In the genomic region with DNA sequence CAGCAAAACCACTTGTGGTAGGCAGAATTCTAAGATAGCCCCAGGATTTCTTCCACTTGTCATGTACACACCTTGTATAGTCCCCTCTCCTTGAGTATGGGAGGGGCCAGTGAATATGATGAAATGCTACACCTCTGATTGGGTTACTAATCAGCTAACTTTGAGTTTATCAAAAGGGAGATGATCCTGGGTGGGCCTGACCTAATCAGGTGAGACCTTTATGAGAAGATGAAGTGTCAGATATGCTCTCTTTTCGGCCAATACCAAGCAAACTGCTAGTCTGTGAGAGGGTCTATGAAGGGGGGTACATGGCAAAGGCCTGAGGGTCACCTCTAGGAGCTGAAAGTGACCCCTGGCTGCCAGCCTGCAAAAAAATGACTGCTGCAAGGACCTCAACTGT, we compare ENCODE assay signal across 37 cellular contexts.
A peak's percentile ranks its signal among the peaks of the same experiment; 100 is the strongest.
DNase-seq lines count a peak whose midpoint lies in the region; ATAC-seq, FAIRE-seq and TF ChIP-seq lines count a peak whose summit lies in the region.
"Had no signal": no experiment of that assay in that cellular context is flagged by ENCODE, and none has a peak within 500 bp of the region (broad histone marks: within the 10 kb centered on the region; RNA-seq: fewer than 3 reads in every experiment).

No MANE protein-coding gene starts in this region.

- DNase-seq in K562 (ENCODE audit: extremely low read depth in 1 of 4, low spot score in 3 of 4): no peak
- peak; percentile 70 for DNase-seq in esophagus muscularis mucosa (ENCODE audit: extremely low spot score)
- DNase-seq in osteocyte (ENCODE audit: extremely low spot score, unreplicated experiment): peak; percentile 44
- no peak for DNase-seq in frontal cortex (ENCODE audit: low spot score in 2 of 2)
- DNase-seq: 8988T; ACHN; AML-193; BE2C; C1 segment of cervical spinal cord; Caco-2; Calu3; CD4-positive, alpha-beta memory T cell; CD4-positive, alpha-beta T cell; CD4-positive, CD25-positive, alpha-beta regulatory T cell; CD8-positive, alpha-beta memory T cell; CD8-positive, alpha-beta T cell; COR-L47; DMS 273 treated with DMSO at 0.1 percent for 48 hours; DMS153; DMS53; DMS79; DMS79 treated with DMSO at 0.1 percent for 48 hours; DND-41; EL had no signal

- H3K27me3 Mint-ChIP-seq in osteocyte (ENCODE audit: unreplicated experiment): peaks cover 14% of the 10 kb centered on the region

- no peak overlapping the region for H3K27ac ChIP-seq in HEK293 (ENCODE audit: extremely low read depth, low read depth, low read length)
- H3K27ac ChIP-seq in K562 (ENCODE audit: extremely low read depth, low read depth, low read length): no peak overlapping the region
- no peak overlapping the region for H3K27ac ChIP-seq in esophagus muscularis mucosa (replicated peaks in 1 of 4)
- H3K27ac ChIP-seq: 22Rv1; A549; BLaER1; BLaER1 treated with 17β-estradiol and CSF1 and Interleukin-3, amounts not matched to agents 10 nM and 100 nM; C4-2B had no signal

- in situ Hi-C loops in K562 (cut with MboI): no loop called here

- TF ChIP-seq CTCF in HEK293 (tag by site-specific recombination; IDR thresholded peaks at IDR 0.05): no peak
- TF ChIP-seq CTCF in K562 (IDR thresholded peaks at IDR 0.05 in 2 of 3, conservative IDR thresholded peaks at IDR 0.05 in 1 of 3; ENCODE audit: insufficient read depth in 2 of 3, low read depth in 1 of 3, low read length in 3 of 3): no peak
- no peak for TF ChIP-seq CTCF in esophagus muscularis mucosa (IDR thresholded peaks at IDR 0.05)
- no peak for TF ChIP-seq CTCF in osteocyte (IDR thresholded peaks at IDR 0.05)

- TF ChIP-seq POLR2A in K562 (conservative IDR thresholded peaks at IDR 0.05) (no peak), esophagus muscularis mucosa (IDR thresholded peaks at IDR 0.05; ENCODE audit: low read depth) (no peak)

- H3K36me3 Mint-ChIP-seq in osteocyte (ENCODE audit: unreplicated experiment): no peaks in the 10 kb centered on the region
- H3K36me3 Mint-ChIP-seq: CD14-positive monocyte; CD4-positive, alpha-beta memory T cell; CD4-positive, CD25-positive, alpha-beta regulatory T cell; CD8-positive, alpha-beta memory T cell; CD8-positive, alpha-beta T cell had no signal

- H3K9me3 ChIP-seq in HEK293 (ENCODE audit: control insufficient read depth, insufficient read depth, low read depth, low read length) (no peaks in the 10 kb centered on the region), K562 (replicated peaks; ENCODE audit: control insufficient read depth, insufficient read depth, low read depth, low read length) (no peaks in the 10 kb centered on the region), esophagus muscularis mucosa (no peaks in the 10 kb centered on the region)
- H3K9me3 ChIP-seq: A549; BE2C; BLaER1; BLaER1 treated with 17β-estradiol and CSF1 and Interleukin-3, amounts not matched to agents 10 nM and 100 nM; Caco-2 had no signal

- ATAC-seq in K562 (no peak), HG03095 (IDR thresholded peaks at IDR 0.05; ENCODE audit: unreplicated experiment) (no peak), GM18873 (IDR thresholded peaks at IDR 0.05; ENCODE audit: low FRiP score, unreplicated experiment) (no peak), GM19463 (IDR thresholded peaks at IDR 0.05; ENCODE audit: unreplicated experiment) (no peak)
- ATAC-seq: A549; CD8-positive, alpha-beta T cell had no signal

- intact Hi-C loops in K562 (cut with micrococcal nuclease) (no loop called here), esophagus muscularis mucosa (cut with DNase I) (no loop called here)

- TF ChIP-seq EP300 in K562 (IDR thresholded peaks at IDR 0.05; ENCODE audit: low read length): no peak
- TF ChIP-seq EP300 in esophagus muscularis mucosa (IDR thresholded peaks at IDR 0.05): no peak

- no peak overlapping the region for H3K4me3 ChIP-seq in HEK293 (ENCODE audit: low read depth, low read length)
- H3K4me3 ChIP-seq in K562: no peak overlapping the region
- H3K4me3 ChIP-seq in esophagus muscularis mucosa: no peak overlapping the region
- H3K4me3 ChIP-seq: A549; BLaER1; BLaER1 treated with 17β-estradiol and CSF1 and Interleukin-3, amounts not matched to agents 10 nM and 100 nM had no signal

- WGBS in K562 (ENCODE audit: insufficient coverage, low coverage, missing lambda C conversion rate): 0% methylated on average over 1 of the region's 1 CpG
- WGBS in esophagus muscularis mucosa: 57% methylated on average over 1 of the region's 1 CpG

- H3K4me1 ChIP-seq in HEK293 (ENCODE audit: control insufficient read depth, insufficient read depth, low read length) (peaks cover under 1% of the 10 kb centered on the region; the same call in 1 of the 2 replicates), K562 (replicated peaks in 1 of 2; ENCODE audit: control insufficient read depth in 2 of 2, insufficient read depth in 2 of 2, low read length in 2 of 2) (no peaks in the 10 kb centered on the region), esophagus muscularis mucosa (no peaks in the 10 kb centered on the region)
- H3K4me1 ChIP-seq: A549; BE2C; BLaER1; BLaER1 treated with 17β-estradiol and CSF1 and Interleukin-3, amounts not matched to agents 10 nM and 100 nM; Caco-2 had no signal

- TF ChIP-seq RAD21 in K562 (CRISPR knock-in tag; conservative IDR thresholded peaks at IDR 0.05 in 1 of 2, IDR thresholded peaks at IDR 0.05 in 1 of 2): no peak

- no peaks in the 10 kb centered on the region for H3K36me3 ChIP-seq in HEK293 (ENCODE audit: control insufficient read depth in 2 of 2, insufficient read depth in 1 of 2, low read length in 2 of 2)
- no peaks in the 10 kb centered on the region for H3K36me3 ChIP-seq in K562 (ENCODE audit: control insufficient read depth, insufficient read depth, low read length)
- H3K36me3 ChIP-seq in esophagus muscularis mucosa: no peaks in the 10 kb centered on the region
- H3K36me3 ChIP-seq: BE2C; BLaER1; BLaER1 treated with 17β-estradiol and CSF1 and Interleukin-3, amounts not matched to agents 10 nM and 100 nM had no signal

- CTCF ChIA-PET in HEK293 (lab: Yijun Ruan, JAX) (no interaction called here), K562 (lab: Yijun Ruan, JAX; ENCODE audit: low intra/inter-chr PET ratio) (no interaction called here)

- H2AFZ ChIP-seq in K562 (ENCODE audit: low read depth, low read length): no peak overlapping the region

- H3K4me1 Mint-ChIP-seq in osteocyte (ENCODE audit: unreplicated experiment): no peaks in the 10 kb centered on the region
- H3K4me1 Mint-ChIP-seq: B cell; CD14-positive monocyte; CD4-positive, alpha-beta memory T cell; CD4-positive, CD25-positive, alpha-beta regulatory T cell; CD8-positive, alpha-beta memory T cell had no signal

- no peak overlapping the region for H3K27ac Mint-ChIP-seq in osteocyte (ENCODE audit: unreplicated experiment)
- H3K27ac Mint-ChIP-seq: B cell; CD4-positive, alpha-beta memory T cell; CD4-positive, alpha-beta T cell; CD4-positive, CD25-positive, alpha-beta regulatory T cell; CD8-positive, alpha-beta memory T cell; CD8-positive, alpha-beta T cell had no signal

- H4K20me1 ChIP-seq in K562 (replicated peaks; ENCODE audit: control insufficient read depth, insufficient read depth, low read length): no peaks in the 10 kb centered on the region
- H4K20me1 ChIP-seq: BLaER1; BLaER1 treated with 17β-estradiol and CSF1 and Interleukin-3, amounts not matched to agents 10 nM and 100 nM had no signal

- POLR2A ChIA-PET in HEK293 (lab: Yijun Ruan, JAX) (no interaction called here), K562 (lab: Yijun Ruan, JAX) (no interaction called here)

- H3K9ac ChIP-seq in K562 (ENCODE audit: insufficient read depth in 1 of 2, low read depth in 2 of 2, low read length in 2 of 2): no peak overlapping the region
- H3K9ac ChIP-seq: BLaER1; BLaER1 treated with 17β-estradiol and CSF1 and Interleukin-3, amounts not matched to agents 10 nM and 100 nM had no signal

- no peaks in the 10 kb centered on the region for H3K9me1 ChIP-seq in K562 (ENCODE audit: control insufficient read depth, insufficient read depth, low read length)

- no TSS peak for BruUV-seq in K562 (replicated peaks; lab: Mats Ljungman, UMichigan)

- H3K79me2 ChIP-seq in K562 (ENCODE audit: control insufficient read depth, insufficient read depth, low read length): no peaks in the 10 kb centered on the region

- H3K4me3 Mint-ChIP-seq in osteocyte (ENCODE audit: unreplicated experiment): no peak overlapping the region
- H3K4me3 Mint-ChIP-seq: B cell; CD14-positive monocyte; CD4-positive, alpha-beta T cell; CD4-positive, CD25-positive, alpha-beta regulatory T cell; CD8-positive, alpha-beta memory T cell; CD8-positive, alpha-beta T cell had no signal

- H3K27me3 ChIP-seq in K562 (ENCODE audit: control insufficient read depth in 2 of 2, insufficient read depth in 2 of 2, low read length in 2 of 2): no peaks in the 10 kb centered on the region
- peaks cover 0 to 32% (median 0%) of the 10 kb centered on the region in 4 donors for H3K27me3 ChIP-seq in esophagus muscularis mucosa
- H3K27me3 ChIP-seq: BE2C; BLaER1; BLaER1 treated with 17β-estradiol and CSF1 and Interleukin-3, amounts not matched to agents 10 nM and 100 nM had no signal

- no peaks in the 10 kb centered on the region for H3K9me3 Mint-ChIP-seq in osteocyte (ENCODE audit: unreplicated experiment)
- H3K9me3 Mint-ChIP-seq: CD4-positive, alpha-beta T cell; CD8-positive, alpha-beta memory T cell; CD8-positive, alpha-beta T cell had no signal

- no peak overlapping the region for H3K4me2 ChIP-seq in K562 (ENCODE audit: insufficient read depth, low read length)
- H3K4me2 ChIP-seq: A549; BLaER1; BLaER1 treated with 17β-estradiol and CSF1 and Interleukin-3, amounts not matched to agents 10 nM and 100 nM had no signal

- FAIRE-seq in K562 (lab: Jason Lieb, UNC) (no peak), frontal cortex (lab: Jason Lieb, UNC) (no peak)
- FAIRE-seq: A204.1, A549, D721Med had no signal

TF ChIP-seq in K562, 482 proteins besides CTCF, POLR2A, EP300 and RAD21:
- TF ChIP-seq CBX2 (IDR thresholded peaks at IDR 0.05; ENCODE audit: insufficient read depth, low read length, poor library complexity, severe bottlenecking) (no peak), SMC3 (conservative IDR thresholded peaks at IDR 0.05; ENCODE audit: insufficient read depth, low read depth, low read length) (no peak), SP1 (CRISPR knock-in tag; IDR thresholded peaks at IDR 0.05) (no peak), ZNF134 (CRISPR knock-in tag; conservative IDR thresholded peaks at IDR 0.05) (peak; percentile 94), RBM25 (IDR thresholded peaks at IDR 0.05; ENCODE audit: low read depth, low read length, severe bottlenecking) (peak; percentile 12), GABPA (tag; conservative IDR thresholded peaks at IDR 0.05; ENCODE audit: low read depth) (no peak), MYC (IDR thresholded peaks at IDR 0.05; ENCODE audit: low read depth, low read length) (no peak), MYC (CRISPR knock-in tag; IDR thresholded peaks at IDR 0.05; ENCODE audit: borderline replicate concordance, low read depth) (no peak), PHB (CRISPR knock-in tag; IDR thresholded peaks at IDR 0.05) (no peak), SETDB1 (IDR thresholded peaks at IDR 0.05; ENCODE audit: low read length) (no peak), CBFA2T3 (IDR thresholded peaks at IDR 0.05) (no peak)

Comparison
In these comparisons a context has a peak if more than half of its experiments do, and no peak if none do; other contexts are left out.
1. DNase-seq: peak in esophagus muscularis mucosa (single experiment) and osteocyte (single experiment); none in K562 (0 of 4) and frontal cortex (0 of 2).